In genomic region chr1:168342572-168343280, GRCh38 we compare ENCODE assay signal across 9 cellular contexts.
DNase-seq lines count a peak whose midpoint lies in the region; ATAC-seq, FAIRE-seq and TF ChIP-seq lines count a peak whose summit lies in the region.
"Had no signal": no experiment of that assay in that cellular context is flagged by ENCODE, and none has a peak within 500 bp of the region (broad histone marks: within the 10 kb centered on the region; RNA-seq: fewer than 3 reads in every experiment).

No MANE protein-coding gene starts in this region.

- DNase-seq in DMS153 (lab: John Stamatoyannopoulos, UW) = peak; percentile 63
- DNase-seq in Karpas-422 = peak; percentile 86
- DNase-seq in RCC 7860 (ENCODE audit: low spot score) = peak; percentile 52
- DNase-seq in activated T-helper 1 cell treated with Interleukin-2 at 50 U/mL for 16 hours (ENCODE audit: low read depth) = peak; percentile 80
- peak; percentile 93 for DNase-seq in fibroblast of mammary gland (ENCODE audit: low read depth)
- DNase-seq in stimulated activated naive CD4-positive, alpha-beta T cell treated with Interleukin-2 at 50 U/mL for 16 hours (lab: John Stamatoyannopoulos, UW) = peak; percentile 87

- no peaks in the 10 kb centered on the region for H3K36me3 Mint-ChIP-seq in nephron (ENCODE audit: low read depth)

- no peaks in the 10 kb centered on the region for H3K9me3 ChIP-seq in Karpas-422 (ENCODE audit: low read length)

- H3K4me2 ChIP-seq in Karpas-422 (ENCODE audit: low read depth, low read length, poor library complexity, severe bottlenecking) = no peak overlapping the region

- no peaks in the 10 kb centered on the region for H3K36me3 ChIP-seq in Karpas-422 (ENCODE audit: insufficient read depth, low read length)

- peak overlapping the region; percentile 3 to 42 (median 41) for H3K4me3 Mint-ChIP-seq in nephron

- peaks cover 5% of the 10 kb centered on the region for H3K9me3 Mint-ChIP-seq in nephron

- peak; percentile 78 for TF ChIP-seq CTCF in fibroblast of mammary gland (conservative IDR thresholded peaks at IDR 0.05; ENCODE audit: control insufficient read depth, insufficient read depth, low read depth, low read length)
- peak; percentile 61 to 84 (median 80) for TF ChIP-seq CTCF in nephron (IDR thresholded peaks at IDR 0.05; ENCODE audit: unreplicated experiment in 3 of 3)

- H2AFZ ChIP-seq in Karpas-422 (ENCODE audit: low read length) = no peak overlapping the region

- H3K4me1 Mint-ChIP-seq in nephron = peaks cover 6% of the 10 kb centered on the region

- FAIRE-seq in RCC 7860 (lab: Jason Lieb, UNC) = no peak

- no peaks in the 10 kb centered on the region for H3K4me1 ChIP-seq in Karpas-422 (ENCODE audit: low read length)

- H3K27ac Mint-ChIP-seq in nephron = peak overlapping the region in 1 of 3 experiments; percentile 70

- no peak overlapping the region for H3K27ac ChIP-seq in Karpas-422 (ENCODE audit: low read length)

- peak; percentile 78 for ATAC-seq in GM21786 (IDR thresholded peaks at IDR 0.05; ENCODE audit: unreplicated experiment)

- no peak overlapping the region for H3K4me3 ChIP-seq in Karpas-422 (ENCODE audit: low read length)
- peak overlapping the region; percentile 9 for H3K4me3 ChIP-seq in fibroblast of mammary gland (ENCODE audit: control insufficient read depth, low read depth, low read length)
- H3K4me3 ChIP-seq: skin epidermis had no signal

- no peaks in the 10 kb centered on the region for H3K9me2 ChIP-seq in Karpas-422 (replicated peaks; ENCODE audit: insufficient read depth, low read length)

- H3K79me2 ChIP-seq in Karpas-422 (ENCODE audit: low read length) = no peaks in the 10 kb centered on the region

- no peaks in the 10 kb centered on the region for H4K20me1 ChIP-seq in Karpas-422 (ENCODE audit: insufficient read depth, low read depth, low read length)

- H3K27me3 Mint-ChIP-seq in nephron (ENCODE audit: low read depth) = peaks cover 5% of the 10 kb centered on the region

- no peaks in the 10 kb centered on the region for H3K27me3 ChIP-seq in Karpas-422 (ENCODE audit: low read length)

- H3K9ac ChIP-seq in Karpas-422 (ENCODE audit: low read length) = no peak overlapping the region
